Comparison of ENCODE assay signal across 1 cellular context in genomic region chr20:44750081-44750805, GRCh38.
TF ChIP-seq lines count a peak whose summit lies in the region.

No MANE protein-coding gene starts in this region.

TF ChIP-seq in K562, 482 proteins besides CTCF, POLR2A, EP300 and RAD21 (continued from another document):
- TF ChIP-seq RERE (CRISPR knock-in tag; IDR thresholded peaks at IDR 0.05; ENCODE audit: borderline replicate concordance): no peak
- no peak for TF ChIP-seq E2F4 (CRISPR knock-in tag; IDR thresholded peaks at IDR 0.05; ENCODE audit: low read depth)
- peak; percentile 73 for TF ChIP-seq MGA (IDR thresholded peaks at IDR 0.05)
- no peak for TF ChIP-seq ERF (CRISPR knock-in tag; IDR thresholded peaks at IDR 0.05)
- no peak for TF ChIP-seq ZNF639 (CRISPR knock-in tag; conservative IDR thresholded peaks at IDR 0.05 in 1 of 2, IDR thresholded peaks at IDR 0.05 in 1 of 2)
- no peak for TF ChIP-seq ZNF740 (CRISPR knock-in tag; IDR thresholded peaks at IDR 0.05)
- TF ChIP-seq ZNF740 (tag; IDR thresholded peaks at IDR 0.05): no peak
- TF ChIP-seq SMAD2 (IDR thresholded peaks at IDR 0.05; ENCODE audit: low read depth, low read length): no peak
- no peak for TF ChIP-seq LCOR (CRISPR knock-in tag; IDR thresholded peaks at IDR 0.05)
- 0 out of 2 replicates have a peak, but pooled peaks have one; percentile 17 for TF ChIP-seq USF2 (CRISPR knock-in tag; IDR thresholded peaks at IDR 0.05)
- no peak for TF ChIP-seq FOXP1 (CRISPR knock-in tag; IDR thresholded peaks at IDR 0.05)
- TF ChIP-seq RBM14 (IDR thresholded peaks at IDR 0.05; ENCODE audit: borderline replicate concordance, insufficient read depth, low read depth, low read length): 0 out of 2 replicates have a peak, but pooled peaks have one; percentile 46
- TF ChIP-seq GATAD2B (IDR thresholded peaks at IDR 0.05; ENCODE audit: borderline replicate concordance): no peak
- TF ChIP-seq DEAF1 (CRISPR knock-in tag; IDR thresholded peaks at IDR 0.05): no peak
- TF ChIP-seq NFE2 (IDR thresholded peaks at IDR 0.05; ENCODE audit: low read depth): no peak
- 0 out of 4 replicates have a peak, but pooled peaks of 1 of the 2 experiments have one; percentile 30 for TF ChIP-seq MNT (conservative IDR thresholded peaks at IDR 0.05)
- TF ChIP-seq ARID3B (CRISPR knock-in tag; IDR thresholded peaks at IDR 0.05; ENCODE audit: borderline replicate concordance): no peak
TF ChIP-seq in K562: peak in this region for 14.
